ENCODE assay signal across 20 cellular contexts in the genomic region with DNA sequence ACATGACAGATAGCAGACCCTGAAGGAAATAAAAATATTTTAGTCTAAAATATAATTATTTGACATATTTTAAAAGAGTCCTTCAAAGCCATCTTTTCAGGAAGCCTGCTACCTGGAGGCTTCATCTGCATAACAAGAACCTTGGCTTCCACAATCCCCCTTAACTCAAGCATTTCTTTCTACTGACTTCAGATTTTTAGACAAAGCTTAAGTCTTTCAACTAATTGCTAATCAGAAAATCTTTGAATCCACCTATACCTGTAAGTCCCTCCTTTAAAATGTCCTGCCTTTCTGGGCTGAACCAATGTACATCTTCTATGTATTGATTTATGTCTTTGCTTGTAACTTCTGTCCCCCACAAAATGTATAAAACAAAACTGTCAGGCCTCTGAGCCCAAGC. TPM values are rescaled to one million over a fixed set of nuclear protein-coding genes. Genes with fewer than 3 reads are reported as not detected.
"Had no signal": no experiment of that assay in that cellular context is flagged by ENCODE, and none has a peak within 500 bp of the region (broad histone marks: within the 10 kb centered on the region; RNA-seq: fewer than 3 reads in every experiment).

No MANE protein-coding gene starts in this region.

- H3K27me3 ChIP-seq: esophagus muscularis mucosa, gastrocnemius medialis, heart right ventricle, ovary, right atrium auricular region had no signal

- H3K27ac ChIP-seq: epithelial cell of prostate, esophagus muscularis mucosa, gastrocnemius medialis, heart right ventricle, ovary, right atrium auricular region had no signal

- H3K9me3 ChIP-seq: gastrocnemius medialis, ovary had no signal

- DNase-seq: effector memory CD4-positive, alpha-beta T cell; gastrocnemius medialis; heart right ventricle; hypothalamus; left colon; mucosa of descending colon; naive thymus-derived CD8-positive, alpha-beta T cell; nucleus accumbens; ovary; small intestine; stimulated activated CD4-positive, alpha-beta T cell treated with anti-CD3 and anti-CD28 coated beads, Interleukin-12 subunit alpha, Interleukin-12 subunit beta, amount 100 ng/mL, for 4 hours; stimulated activated naive CD4-positive, alpha-beta T cell treated with Interleukin-2 at 50 U/mL for 16 hours had no signal

- ATAC-seq: gastrocnemius medialis; heart right ventricle; left colon; mucosa of descending colon; naive thymus-derived CD8-positive, alpha-beta T cell had no signal

- FAIRE-seq: small intestine, urothelium cell line had no signal

- H3K36me3 ChIP-seq: esophagus muscularis mucosa, gastrocnemius medialis, heart right ventricle, ovary, right atrium auricular region had no signal

- H3K4me3 ChIP-seq: esophagus muscularis mucosa, gastrocnemius medialis, heart right ventricle, mucosa of descending colon, ovary, right atrium auricular region had no signal

- H3K4me1 ChIP-seq: esophagus muscularis mucosa, gastrocnemius medialis, right atrium auricular region had no signal

RNA-seq across cellular contexts. Expression of a gene that starts 23.5 kb away (rescaled TPM):
- total RNA-seq: fibroblast of villous mesenchyme, kidney epithelial cell, lung microvascular endothelial cell, neural crest cell had no signal

RNA-seq across cellular contexts. Expression of a gene that starts 46.2 kb away (rescaled TPM):
- total RNA-seq: lung microvascular endothelial cell; naive thymus-derived CD8-positive, alpha-beta T cell; right atrium auricular region had no signal
- polyA plus RNA-seq: naive thymus-derived CD8-positive, alpha-beta T cell had no signal
